ENCODE assay signal across 32 cellular contexts in the genomic region with DNA sequence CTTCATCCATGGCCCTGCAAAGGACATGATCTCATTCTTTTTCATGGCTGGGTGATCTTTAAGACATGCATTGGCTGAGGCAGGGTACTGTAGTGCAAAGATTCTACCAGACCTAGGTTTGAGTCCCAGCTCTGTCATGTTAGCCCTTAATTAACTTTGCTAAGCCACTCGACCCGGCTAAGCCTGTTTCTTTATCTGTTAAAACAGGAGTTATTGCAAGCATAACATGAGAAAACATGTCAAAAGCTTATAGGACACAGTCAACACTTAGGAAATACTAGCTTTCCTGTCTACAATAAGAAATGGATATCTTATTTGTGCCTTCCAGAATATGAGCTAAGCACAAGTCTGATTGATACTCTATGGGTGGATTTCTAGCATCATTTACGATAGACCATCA.
"Had no signal": no experiment of that assay in that cellular context is flagged by ENCODE, and none has a peak within 500 bp of the region (broad histone marks: within the 10 kb centered on the region; RNA-seq: fewer than 3 reads in every experiment).

No MANE protein-coding gene starts in this region.

- H3K4me1 ChIP-seq: heart left ventricle, lower lobe of right lung, neural progenitor cell, parathyroid adenoma, psoas muscle, right atrium auricular region, right lobe of liver, stomach, suprapubic skin, tibial artery, upper lobe of right lung, uterus had no signal

- H2AFZ ChIP-seq: neural progenitor cell, parathyroid adenoma had no signal

- DNase-seq: heart left ventricle; hypothalamus; immature natural killer cell; islet precursor cell; left cardiac atrium; lower lobe of right lung; mesendoderm; naive B cell; natural killer cell; nephron progenitor cell; occipital lobe; psoas muscle; right lobe of liver; stimulated activated CD4-positive, alpha-beta T cell treated with anti-CD3 and anti-CD28 coated beads, Interleukin-1b, Interleukin-23, amount 100 ng/mL, for 48 hours; stimulated activated CD4-positive, alpha-beta T cell treated with anti-CD3 and anti-CD28 coated beads, Interleukin-2, amount 100 ng/mL, for 48 hours; stimulated activated CD4-positive, alpha-beta T cell treated with anti-CD3 and anti-CD28 coated beads, Interleukin-4, amount 100 ng/mL, for 4 hours; stimulated activated naive B cell treated with anti-CD40 and anti-IgM and Interleukin-4, amounts not matched to agents 10 μg/mL and 1 μg/mL and 100 μg/mL, for 72 hours; stimulated activated naive CD8-positive, alpha-beta T cell treated with anti-CD3 and anti-CD28 coated beads, Interleukin-15, Interleukin-2, amounts not matched to agents 100 U/mL and 50 U/mL, for 24 hours; stomach; tibial artery; trophoblast cell; upper lobe of right lung; uterus had no signal

- H3K27me3 ChIP-seq: neural progenitor cell, neutrophil, right atrium auricular region, right lobe of liver, stomach, suprapubic skin, tibial artery, upper lobe of right lung, uterus had no signal

- H3K9me3 ChIP-seq: lower lobe of right lung, neutrophil, right lobe of liver, stomach, suprapubic skin, thoracic aorta, upper lobe of right lung, uterus had no signal

- H3K9me3 Mint-ChIP-seq: neural progenitor cell had no signal

- ATAC-seq: heart left ventricle; left cardiac atrium; left lobe of liver; lower lobe of right lung; natural killer cell; psoas muscle; right lobe of liver; stimulated activated naive B cell treated with anti-CD40 and anti-IgM and Interleukin-4, amounts not matched to agents 10 μg/mL and 1 μg/mL and 100 μg/mL, for 72 hours; stimulated activated naive CD8-positive, alpha-beta T cell treated with anti-CD3 and anti-CD28 coated beads, Interleukin-15, Interleukin-2, amounts not matched to agents 100 U/mL and 50 U/mL, for 24 hours; upper lobe of right lung had no signal

- H3K4me3 Mint-ChIP-seq: immature natural killer cell; mesothelial cell of epicardium; naive B cell; natural killer cell; nephron progenitor cell; neural progenitor cell; stimulated activated naive B cell treated with anti-CD40 and anti-IgM and Interleukin-4, amounts not matched to agents 10 μg/mL and 1 μg/mL and 100 μg/mL, for 72 hours had no signal

- H3K27ac Mint-ChIP-seq: immature natural killer cell; mesothelial cell of epicardium; natural killer cell; nephron progenitor cell; neural progenitor cell; stimulated activated naive B cell treated with anti-CD40 and anti-IgM and Interleukin-4, amounts not matched to agents 10 μg/mL and 1 μg/mL and 100 μg/mL, for 72 hours had no signal

- H3K4me1 Mint-ChIP-seq: immature natural killer cell; mesothelial cell of epicardium; natural killer cell; nephron progenitor cell; neural progenitor cell; stimulated activated naive B cell treated with anti-CD40 and anti-IgM and Interleukin-4, amounts not matched to agents 10 μg/mL and 1 μg/mL and 100 μg/mL, for 72 hours had no signal

- H3K27ac ChIP-seq: heart left ventricle, lower lobe of right lung, neural progenitor cell, neutrophil, parathyroid adenoma, psoas muscle, right atrium auricular region, right lobe of liver, stomach, suprapubic skin, thoracic aorta, tibial artery, upper lobe of right lung, uterus had no signal

- H3K4me3 ChIP-seq: heart left ventricle, lower lobe of right lung, neural progenitor cell, psoas muscle, right atrium auricular region, right lobe of liver, smooth muscle cell, stomach, suprapubic skin, thoracic aorta, tibial artery, upper lobe of right lung, uterus had no signal

- H3K36me3 Mint-ChIP-seq: immature natural killer cell; mesothelial cell of epicardium; naive B cell; natural killer cell; neural progenitor cell; stimulated activated naive B cell treated with anti-CD40 and anti-IgM and Interleukin-4, amounts not matched to agents 10 μg/mL and 1 μg/mL and 100 μg/mL, for 72 hours had no signal

- H3K79me2 ChIP-seq: parathyroid adenoma had no signal

- H3K4me2 ChIP-seq: neural progenitor cell, smooth muscle cell had no signal

- H3K36me3 ChIP-seq: heart left ventricle, lower lobe of right lung, neural progenitor cell, neutrophil, right atrium auricular region, right lobe of liver, stomach, suprapubic skin, thoracic aorta, tibial artery, upper lobe of right lung, uterus had no signal
